ENCODE assay signal across 20 cellular contexts in genomic region chr4:140876597-140877364, GRCh38.
DNase-seq lines count a peak whose midpoint lies in the region; ATAC-seq and TF ChIP-seq lines count a peak whose summit lies in the region.
"Had no signal": no experiment of that assay in that cellular context is flagged by ENCODE, and none has a peak within 500 bp of the region (broad histone marks: within the 10 kb centered on the region; RNA-seq: fewer than 3 reads in every experiment).

No MANE protein-coding gene starts in this region.

- no peak for TF ChIP-seq CTCF in HFFc6 (IDR thresholded peaks at IDR 0.05)
- no peak for TF ChIP-seq CTCF in brain (conservative IDR thresholded peaks at IDR 0.05)
- no peak for TF ChIP-seq CTCF in fibroblast of the aortic adventitia (IDR thresholded peaks at IDR 0.05; ENCODE audit: insufficient read depth, low read length)

- H3K27ac Mint-ChIP-seq in HFFc6 (peak overlapping the region; percentile 11; the same call in 1 of the 2 replicates), brain (peak overlapping the region in 3 of 5 experiments; percentile 65 to 73 (median 68))
- H3K27ac Mint-ChIP-seq: activated T-cell treated with anti-CD3 and anti-CD28 coated beads, Interleukin-2, amount 50 U/mL, for 24 hours; endodermal cell; immature natural killer cell; neural progenitor cell; progenitor cell of endocrine pancreas had no signal

- no peaks in the 10 kb centered on the region for H3K27me3 Mint-ChIP-seq in HFFc6 (ENCODE audit: insufficient read depth)
- H3K27me3 Mint-ChIP-seq in brain, result no peaks in the 10 kb centered on the region
- H3K27me3 Mint-ChIP-seq: activated T-cell treated with anti-CD3 and anti-CD28 coated beads, Interleukin-2, amount 50 U/mL, for 24 hours; progenitor cell of endocrine pancreas had no signal

- H3K36me3 Mint-ChIP-seq in HFFc6 (ENCODE audit: low read depth), result peaks cover 17% of the 10 kb centered on the region; the same call in 1 of the 2 replicates
- H3K36me3 Mint-ChIP-seq in brain, result peaks cover 44% of the 10 kb centered on the region
- H3K36me3 Mint-ChIP-seq: immature natural killer cell, neural progenitor cell had no signal

- no peak for ATAC-seq in HG03159 (IDR thresholded peaks at IDR 0.05; ENCODE audit: unreplicated experiment)
- ATAC-seq: activated CD4-positive, CD25-positive, alpha-beta regulatory T cell treated with anti-CD3 and anti-CD28 coated beads, Interleukin-2, amount 50 U/mL, for 24 hours; left lung; Right ventricle myocardium inferior had no signal

- H3K9me3 Mint-ChIP-seq in HFFc6 (peaks cover 14% of the 10 kb centered on the region), brain (peaks cover 7 to 35% (median 29%) of the 10 kb centered on the region in 5 experiments)

- DNase-seq in AG08395 (ENCODE audit: low spot score), result peak; percentile 54
- DNase-seq in HFFc6, result peak; percentile 33
- peak; percentile 52 for DNase-seq in fibroblast of the aortic adventitia (ENCODE audit: low read depth)
- DNase-seq in HK-2 (ENCODE audit: unreplicated experiment), result no peak
- no peak for DNase-seq in activated CD4-positive, alpha-beta T cell treated with anti-CD3 and anti-CD28 coated beads for 4 hours
- no peak for DNase-seq in middle frontal gyrus (ENCODE audit: extremely low spot score, low spot score)
- DNase-seq: activated CD8-positive, alpha-beta memory T cell treated with anti-CD3 and anti-CD28 coated beads for 24 hours; activated T-cell treated with anti-CD3 and anti-CD28 coated beads, Interleukin-2, amount 50 U/mL, for 24 hours; endodermal cell; immature natural killer cell; KBM-7; left lung; NCI-H2171 treated with DMSO at 0.1 percent for 48 hours; sigmoid colon had no signal

- no peak overlapping the region for H3K4me3 ChIP-seq in fibroblast of the aortic adventitia (ENCODE audit: low read depth, low read length)
- H3K4me3 ChIP-seq: left lung, neural progenitor cell, sigmoid colon had no signal

- H3K4me1 Mint-ChIP-seq in HFFc6 (ENCODE audit: low read depth), result peaks cover 24% of the 10 kb centered on the region
- H3K4me1 Mint-ChIP-seq in brain, result peaks cover 26% of the 10 kb centered on the region
- H3K4me1 Mint-ChIP-seq: immature natural killer cell, neural progenitor cell had no signal

- H3K4me3 Mint-ChIP-seq in HFFc6 (no peak overlapping the region), brain (peak overlapping the region in 1 of 5 experiments; percentile 2)
- H3K4me3 Mint-ChIP-seq: activated T-cell treated with anti-CD3 and anti-CD28 coated beads, Interleukin-2, amount 50 U/mL, for 24 hours; endodermal cell; immature natural killer cell; neural progenitor cell had no signal

Comparison
In these comparisons a context has a peak if more than half of its experiments do, and no peak if none do; other contexts are left out.
1. DNase-seq: peak in AG08395 (single experiment), HFFc6 (single experiment) and fibroblast of the aortic adventitia (single experiment); none in HK-2 (single experiment), activated CD4-positive, alpha-beta T cell treated with anti-CD3 and anti-CD28 coated beads for 4 hours (0 of 2) and middle frontal gyrus (single experiment).